ENCODE assay signal across 17 cellular contexts in genomic region chr1:36137776-36138175, GRCh38. TPM values are rescaled to one million over a fixed set of nuclear protein-coding genes. Genes with fewer than 3 reads are reported as not detected.
A peak's percentile ranks its signal among the peaks of the same experiment; 100 is the strongest.
DNase-seq lines count a peak whose midpoint lies in the region; ATAC-seq and TF ChIP-seq lines count a peak whose summit lies in the region.
"Had no signal": no experiment of that assay in that cellular context is flagged by ENCODE, and none has a peak within 500 bp of the region (broad histone marks: within the 10 kb centered on the region; RNA-seq: fewer than 3 reads in every experiment).

No MANE protein-coding gene starts in this region.

- H3K4me3 Mint-ChIP-seq in activated CD8-positive, alpha-beta T cell treated with anti-CD3 and anti-CD28 coated beads for 36 hours, result no peak overlapping the region
- no peak overlapping the region for H3K4me3 Mint-ChIP-seq in activated CD8-positive, alpha-beta T cell treated with anti-CD3 and anti-CD28 coated beads, Interleukin-2, amount 10 ng/mL, durations not matched to agents 7 days and 5 days

- TF ChIP-seq POLR2A in esophagus muscularis mucosa (IDR thresholded peaks at IDR 0.05; ENCODE audit: low read depth) (no peak), thyroid gland (IDR thresholded peaks at IDR 0.05) (no peak)

- ATAC-seq in activated CD8-positive, alpha-beta T cell treated with anti-CD3 and anti-CD28 coated beads for 36 hours, result no peak
- ATAC-seq in activated CD8-positive, alpha-beta T cell treated with anti-CD3 and anti-CD28 coated beads, Interleukin-2, amount 10 ng/mL, durations not matched to agents 7 days and 5 days, result no peak
- ATAC-seq in GM21737 (IDR thresholded peaks at IDR 0.05; ENCODE audit: unreplicated experiment), result no peak
- ATAC-seq: A549, Panc1, upper lobe of right lung had no signal

- H3K9me3 Mint-ChIP-seq in activated CD8-positive, alpha-beta T cell treated with anti-CD3 and anti-CD28 coated beads for 36 hours, result no peaks in the 10 kb centered on the region
- no peaks in the 10 kb centered on the region for H3K9me3 Mint-ChIP-seq in activated CD8-positive, alpha-beta T cell treated with anti-CD3 and anti-CD28 coated beads, Interleukin-2, amount 10 ng/mL, durations not matched to agents 7 days and 5 days (ENCODE audit: insufficient read depth)

- no peak for TF ChIP-seq EP300 in esophagus muscularis mucosa (IDR thresholded peaks at IDR 0.05)

- H3K4me1 ChIP-seq in esophagus muscularis mucosa, result peaks cover 48 to 89% (median 79%) of the 10 kb centered on the region in 4 donors
- peaks cover 29 to 57% of the 10 kb centered on the region in 2 donors for H3K4me1 ChIP-seq in thyroid gland

- peaks cover 23% of the 10 kb centered on the region for H3K4me1 Mint-ChIP-seq in activated CD8-positive, alpha-beta T cell treated with anti-CD3 and anti-CD28 coated beads for 36 hours (ENCODE audit: low read depth)
- peaks cover 22% of the 10 kb centered on the region for H3K4me1 Mint-ChIP-seq in activated CD8-positive, alpha-beta T cell treated with anti-CD3 and anti-CD28 coated beads, Interleukin-2, amount 10 ng/mL, durations not matched to agents 7 days and 5 days (ENCODE audit: low read depth)

- intact Hi-C loops in activated CD8-positive, alpha-beta T cell treated with anti-CD3 and anti-CD28 coated beads for 36 hours (cut with micrococcal nuclease), result no loop called here
- intact Hi-C loops in esophagus muscularis mucosa (cut with DNase I) (loop anchor here (10.0 kb wide), 1 partner anchor 287 kb away; no protein-coding TSS in a partner anchor), thyroid gland (cut with DNase I) (loop anchor here (5.0 kb wide), 1 partner anchor 40 kb away; no protein-coding TSS in a partner anchor)

- TF ChIP-seq CTCF in activated CD8-positive, alpha-beta T cell treated with anti-CD3 and anti-CD28 coated beads for 36 hours (IDR thresholded peaks at IDR 0.05), result no peak
- TF ChIP-seq CTCF in esophagus muscularis mucosa (IDR thresholded peaks at IDR 0.05) (no peak), thyroid gland (IDR thresholded peaks at IDR 0.05) (no peak)

- H3K9me3 ChIP-seq in esophagus muscularis mucosa, result no peaks in the 10 kb centered on the region
- no peaks in the 10 kb centered on the region for H3K9me3 ChIP-seq in thyroid gland
- H3K9me3 ChIP-seq: A549, upper lobe of right lung had no signal

- WGBS in esophagus muscularis mucosa, result 73% methylated on average over 3 of the region's 3 CpGs
- 92% methylated on average over 3 of the region's 3 CpGs for WGBS in thyroid gland, 2 donors

- H3K27me3 Mint-ChIP-seq in activated CD8-positive, alpha-beta T cell treated with anti-CD3 and anti-CD28 coated beads for 36 hours, result no peaks in the 10 kb centered on the region
- H3K27me3 Mint-ChIP-seq in activated CD8-positive, alpha-beta T cell treated with anti-CD3 and anti-CD28 coated beads, Interleukin-2, amount 10 ng/mL, durations not matched to agents 7 days and 5 days (ENCODE audit: low read depth), result no peaks in the 10 kb centered on the region

- POLR2A ChIA-PET in activated CD8-positive, alpha-beta T cell treated with anti-CD3 and anti-CD28 coated beads for 36 hours (lab: Charles Lee), result no interaction called here
- POLR2A ChIA-PET in activated CD8-positive, alpha-beta T cell treated with anti-CD3 and anti-CD28 coated beads, Interleukin-2, amount 10 ng/mL, durations not matched to agents 7 days and 5 days (lab: Charles Lee), result no interaction called here

- CTCF ChIA-PET in activated CD8-positive, alpha-beta T cell treated with anti-CD3 and anti-CD28 coated beads for 36 hours (lab: Charles Lee), result interaction anchor here (1.0 to 6.3 kb wide), 3 partner anchors 11 to 41 kb away, joined by 3 to 86 read pairs (median 3); no protein-coding TSS in a partner anchor
- CTCF ChIA-PET in activated CD8-positive, alpha-beta T cell treated with anti-CD3 and anti-CD28 coated beads, Interleukin-2, amount 10 ng/mL, durations not matched to agents 7 days and 5 days (lab: Charles Lee), result interaction anchor here (1.0 to 12.9 kb wide), 4 partner anchors 10 to 51 kb away, joined by 3 to 349 read pairs (median 3); no protein-coding TSS in a partner anchor

- H3K27ac Mint-ChIP-seq in activated CD8-positive, alpha-beta T cell treated with anti-CD3 and anti-CD28 coated beads for 36 hours, result peak overlapping the region; percentile 37
- no peak overlapping the region for H3K27ac Mint-ChIP-seq in activated CD8-positive, alpha-beta T cell treated with anti-CD3 and anti-CD28 coated beads, Interleukin-2, amount 10 ng/mL, durations not matched to agents 7 days and 5 days

- H3K27me3 ChIP-seq in esophagus muscularis mucosa (no peaks in the 10 kb centered on the region), thyroid gland (no peaks in the 10 kb centered on the region)
- H3K27me3 ChIP-seq: upper lobe of right lung had no signal

- peaks cover 12 to 44% (median 34%) of the 10 kb centered on the region in 4 donors for H3K36me3 ChIP-seq in esophagus muscularis mucosa
- peaks cover 13 to 16% of the 10 kb centered on the region in 2 donors for H3K36me3 ChIP-seq in thyroid gland

- H3K27ac ChIP-seq in esophagus muscularis mucosa (replicated peaks in 1 of 4), result peak overlapping the region; percentile 68 to 83 (median 74)
- H3K27ac ChIP-seq in thyroid gland, result peak overlapping the region in 2 of 3 donors; percentile 8 to 67
- H3K27ac ChIP-seq: A549 had no signal

- no peak for DNase-seq in activated CD8-positive, alpha-beta T cell treated with anti-CD3 and anti-CD28 coated beads for 36 hours
- no peak for DNase-seq in activated CD8-positive, alpha-beta T cell treated with anti-CD3 and anti-CD28 coated beads, Interleukin-2, amount 10 ng/mL, durations not matched to agents 7 days and 5 days
- DNase-seq in NCI-H345 treated with DMSO at 0.1 percent for 48 hours (lab: John Stamatoyannopoulos, UW; ENCODE audit: unreplicated experiment) (peak; percentile 69), esophagus muscularis mucosa (ENCODE audit: extremely low spot score) (no peak), thyroid gland (no peak), NCI-H226 (no peak), NCI-H2196 (lab: John Stamatoyannopoulos, UW; ENCODE audit: unreplicated experiment) (no peak)
- DNase-seq: cortex of kidney, erythroblast, GOT3, head of caudate nucleus, occipital lobe, upper lobe of right lung had no signal

- no peak overlapping the region for H3K4me3 ChIP-seq in esophagus muscularis mucosa
- no peak overlapping the region for H3K4me3 ChIP-seq in thyroid gland (replicated peaks in 1 of 3)
- H3K4me3 ChIP-seq: A549, upper lobe of right lung had no signal

- H3K36me3 Mint-ChIP-seq in activated CD8-positive, alpha-beta T cell treated with anti-CD3 and anti-CD28 coated beads for 36 hours (ENCODE audit: low read depth), result peaks cover 8% of the 10 kb centered on the region
- peaks cover 28% of the 10 kb centered on the region for H3K36me3 Mint-ChIP-seq in activated CD8-positive, alpha-beta T cell treated with anti-CD3 and anti-CD28 coated beads, Interleukin-2, amount 10 ng/mL, durations not matched to agents 7 days and 5 days (ENCODE audit: low read depth)

RNA-seq across cellular contexts. Expression of gene TRAPPC3, which starts 11.5 kb away (rescaled TPM):
- 10 to 100 TPM; 47.9 to 48.4 TPM for total RNA-seq in activated CD8-positive, alpha-beta T cell treated with anti-CD3 and anti-CD28 coated beads for 36 hours
- 10 to 100 TPM; 55.6 to 56.4 TPM for total RNA-seq in activated CD8-positive, alpha-beta T cell treated with anti-CD3 and anti-CD28 coated beads, Interleukin-2, amount 10 ng/mL, durations not matched to agents 7 days and 5 days
- total RNA-seq in esophagus muscularis mucosa (100 to 1,000 TPM in 3 of 4 donors, 10 to 100 TPM in 1; 97.9 to 164 (median 122) TPM), thyroid gland (100 to 1,000 TPM; 101 to 156 (median 148) TPM)

RNA-seq across cellular contexts. Expression of gene COL8A2, which starts 12.8 kb away (rescaled TPM):
- total RNA-seq in activated CD8-positive, alpha-beta T cell treated with anti-CD3 and anti-CD28 coated beads for 36 hours, result under 1 TPM; 0.83 to 0.85 TPM
- total RNA-seq in activated CD8-positive, alpha-beta T cell treated with anti-CD3 and anti-CD28 coated beads, Interleukin-2, amount 10 ng/mL, durations not matched to agents 7 days and 5 days, result under 1 TPM in 1 of 2 experiments, not detected in 1; 0.08 TPM
- total RNA-seq in esophagus muscularis mucosa (10 to 100 TPM; 20.7 to 57.4 (median 34.7) TPM), thyroid gland (10 to 100 TPM in 2 of 4 donors, 1 to 10 TPM in 2; 5.7 to 13.7 (median 10.1) TPM)

RNA-seq across cellular contexts. Expression of gene MAP7D1, which starts 18.2 kb away (rescaled TPM):
- total RNA-seq in activated CD8-positive, alpha-beta T cell treated with anti-CD3 and anti-CD28 coated beads for 36 hours, result 100 to 1,000 TPM; 125 to 129 TPM
- 100 to 1,000 TPM; 235 to 245 TPM for total RNA-seq in activated CD8-positive, alpha-beta T cell treated with anti-CD3 and anti-CD28 coated beads, Interleukin-2, amount 10 ng/mL, durations not matched to agents 7 days and 5 days
- 100 to 1,000 TPM; 162 to 263 (median 225) TPM for total RNA-seq in esophagus muscularis mucosa
- 10 to 100 TPM; 63.6 to 75.0 (median 68.7) TPM for total RNA-seq in thyroid gland

RNA-seq across cellular contexts. Expression of gene ADPRS, which starts 49.1 kb away (rescaled TPM):
- total RNA-seq in activated CD8-positive, alpha-beta T cell treated with anti-CD3 and anti-CD28 coated beads for 36 hours, result 10 to 100 TPM; 52.7 to 54.9 TPM
- total RNA-seq in activated CD8-positive, alpha-beta T cell treated with anti-CD3 and anti-CD28 coated beads, Interleukin-2, amount 10 ng/mL, durations not matched to agents 7 days and 5 days, result 10 to 100 TPM; 36.0 to 36.7 TPM
- total RNA-seq in esophagus muscularis mucosa (10 to 100 TPM; 23.3 to 45.8 (median 40.8) TPM), thyroid gland (10 to 100 TPM; 31.8 to 50.1 (median 41.7) TPM)

RNA-seq across cellular contexts. Expression of gene TEKT2, which starts 53.9 kb away (rescaled TPM):
- total RNA-seq in activated CD8-positive, alpha-beta T cell treated with anti-CD3 and anti-CD28 coated beads for 36 hours, result under 1 TPM; 0.20 to 0.34 TPM
- total RNA-seq in activated CD8-positive, alpha-beta T cell treated with anti-CD3 and anti-CD28 coated beads, Interleukin-2, amount 10 ng/mL, durations not matched to agents 7 days and 5 days, result not detected
- under 1 TPM in 1 of 4 donors, not detected in 3; 0.83 TPM for total RNA-seq in esophagus muscularis mucosa
- total RNA-seq in thyroid gland, result 1 to 10 TPM in 3 of 4 donors, under 1 TPM in 1; 0.89 to 4.0 (median 1.9) TPM
- total RNA-seq: activated CD8-positive, alpha-beta memory T cell treated with anti-CD3 and anti-CD28 coated beads for 36 hours had no signal
